38 cellular contexts compared by ENCODE assay signal in the genomic region with DNA sequence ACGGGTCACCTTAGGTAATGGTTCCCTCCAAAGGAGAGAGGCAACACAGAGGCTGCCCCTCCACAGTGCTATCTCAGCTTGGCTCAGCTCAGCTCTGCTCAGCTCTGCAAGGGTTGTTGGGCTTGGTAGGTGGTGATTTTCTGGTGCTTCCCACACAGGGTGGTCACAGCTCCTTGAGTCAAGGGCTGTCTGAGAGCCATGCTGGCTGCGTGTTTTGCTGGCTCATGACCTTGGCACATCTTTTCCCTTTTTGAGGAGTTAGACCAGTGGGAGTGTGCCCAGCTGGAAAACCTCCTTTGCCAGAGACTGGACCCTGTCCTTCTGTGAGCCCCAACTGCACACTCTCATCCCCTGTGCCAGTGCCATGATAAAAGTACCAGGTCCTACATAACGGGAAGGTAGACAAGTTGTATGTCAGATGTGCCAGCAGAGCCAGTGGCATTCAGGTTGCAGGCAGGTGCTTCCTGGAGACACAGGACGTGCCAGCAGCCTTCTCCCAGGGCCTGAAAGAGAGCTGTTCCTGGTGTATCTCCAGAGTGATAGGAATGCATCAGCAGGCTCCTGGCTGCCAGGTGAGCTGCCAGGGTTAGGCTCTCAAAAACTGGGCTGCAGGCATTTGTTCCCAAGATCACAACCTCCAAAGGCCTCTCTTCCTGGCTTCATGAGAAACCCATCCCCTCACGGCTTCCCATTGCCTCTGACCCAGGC.
"Had no signal": no experiment of that assay in that cellular context is flagged by ENCODE, and none has a peak within 500 bp of the region (broad histone marks: within the 10 kb centered on the region; RNA-seq: fewer than 3 reads in every experiment).

No MANE protein-coding gene starts in this region.

- H3K4me1 Mint-ChIP-seq: activated CD4-positive, alpha-beta memory T cell treated with anti-CD3 and anti-CD28 coated beads, Interleukin-2, amount 10 ng/mL, durations not matched to agents 7 days and 5 days; activated CD8-positive, alpha-beta memory T cell treated with anti-CD3 and anti-CD28 coated beads, Interleukin-2, amount 10 ng/mL, durations not matched to agents 7 days and 5 days; activated naive CD8-positive, alpha-beta T cell treated with anti-CD3 and anti-CD28 coated beads for 36 hours; IgD-negative memory B cell had no signal

- H3K36me3 Mint-ChIP-seq: activated CD8-positive, alpha-beta memory T cell treated with anti-CD3 and anti-CD28 coated beads, Interleukin-2, amount 10 ng/mL, durations not matched to agents 7 days and 5 days; activated naive CD8-positive, alpha-beta T cell treated with anti-CD3 and anti-CD28 coated beads for 36 hours; IgD-negative memory B cell had no signal

- H3K4me3 Mint-ChIP-seq: activated CD4-positive, alpha-beta memory T cell treated with anti-CD3 and anti-CD28 coated beads, Interleukin-2, amount 10 ng/mL, durations not matched to agents 7 days and 5 days; activated CD8-positive, alpha-beta memory T cell treated with anti-CD3 and anti-CD28 coated beads, Interleukin-2, amount 10 ng/mL, durations not matched to agents 7 days and 5 days; activated naive CD8-positive, alpha-beta T cell treated with anti-CD3 and anti-CD28 coated beads for 36 hours; IgD-negative memory B cell had no signal

- H3K27ac ChIP-seq: brain microvascular endothelial cell, cardiac muscle cell, RWPE1, VCaP had no signal

- DNase-seq: activated CD4-positive, alpha-beta memory T cell treated with anti-CD3 and anti-CD28 coated beads, Interleukin-2, amount 10 ng/mL, durations not matched to agents 7 days and 5 days; activated CD4-positive, alpha-beta T cell treated with anti-CD3 and anti-CD28 coated beads for 1 hour; activated CD4-positive, alpha-beta T cell treated with anti-CD3 and anti-CD28 coated beads for 48 hours; activated CD4-positive, CD25-positive, alpha-beta regulatory T cell; activated CD8-positive, alpha-beta memory T cell treated with anti-CD3 and anti-CD28 coated beads for 24 hours; activated CD8-positive, alpha-beta memory T cell treated with anti-CD3 and anti-CD28 coated beads, Interleukin-2, amount 10 ng/mL, durations not matched to agents 7 days and 5 days; activated CD8-positive, alpha-beta memory T cell treated with anti-CD3 and anti-CD28 coated beads, Interleukin-2, amount 50 U/mL, for 48 hours; activated effector memory CD4-positive, alpha-beta T cell treated with Interleukin-2 at 50 U/mL for 16 hours; activated naive CD4-positive, alpha-beta T cell; activated naive CD4-positive, alpha-beta T cell treated with anti-CD3 and anti-CD28 coated beads, Interleukin-2, amount 50 U/mL, for 16 hours; activated naive CD8-positive, alpha-beta T cell treated with anti-CD3 and anti-CD28 coated beads for 36 hours; activated T-cell treated with anti-CD3 and anti-CD28 coated beads, Interleukin-2, amount 50 U/mL, for 48 hours; amniotic stem cell; aorta; brain microvascular endothelial cell; Karpas-422; KBM-7; NCI-H1105; NCI-H1417 treated with DMSO at 0.1 percent for 48 hours; NCI-H187 treated with DMSO at 0.1 percent for 48 hours; NCI-H2081; NCI-H2171 treated with DMSO at 0.1 percent for 48 hours; NCI-H446; NCI-H510A treated with DMSO at 0.1 percent for 48 hours; NCI-H526 treated with DMSO at 0.1 percent for 48 hours; NCI-H774; NK-92 treated with Interleukin-12 subunit alpha and Interleukin-12 subunit beta, amount 100 ng/mL, for 24 hours; PC-3; SIG-M5; SW 1271; T-helper 1 cell; T-helper 2 cell; T-helper 9 cell had no signal

- ATAC-seq: activated CD8-positive, alpha-beta memory T cell treated with anti-CD3 and anti-CD28 coated beads, Interleukin-2, amount 10 ng/mL, durations not matched to agents 7 days and 5 days; PC-3; Right ventricle myocardium inferior had no signal

- H3K27ac Mint-ChIP-seq: activated CD4-positive, alpha-beta memory T cell treated with anti-CD3 and anti-CD28 coated beads, Interleukin-2, amount 10 ng/mL, durations not matched to agents 7 days and 5 days; activated CD8-positive, alpha-beta memory T cell treated with anti-CD3 and anti-CD28 coated beads, Interleukin-2, amount 10 ng/mL, durations not matched to agents 7 days and 5 days; activated naive CD8-positive, alpha-beta T cell treated with anti-CD3 and anti-CD28 coated beads for 36 hours had no signal

- H3K27me3 Mint-ChIP-seq: activated CD4-positive, alpha-beta memory T cell treated with anti-CD3 and anti-CD28 coated beads, Interleukin-2, amount 10 ng/mL, durations not matched to agents 7 days and 5 days; IgD-negative memory B cell had no signal

- H3K36me3 ChIP-seq: brain microvascular endothelial cell, cardiac muscle cell had no signal

- H3K4me3 ChIP-seq: cardiac muscle cell had no signal

- H3K27me3 ChIP-seq: brain microvascular endothelial cell, cardiac muscle cell had no signal

- H3K9me3 Mint-ChIP-seq: activated CD4-positive, alpha-beta memory T cell treated with anti-CD3 and anti-CD28 coated beads, Interleukin-2, amount 10 ng/mL, durations not matched to agents 7 days and 5 days; activated naive CD8-positive, alpha-beta T cell treated with anti-CD3 and anti-CD28 coated beads for 36 hours; IgD-negative memory B cell had no signal
